Comparison of ENCODE assay signal across 1 cellular context in the genomic region with DNA sequence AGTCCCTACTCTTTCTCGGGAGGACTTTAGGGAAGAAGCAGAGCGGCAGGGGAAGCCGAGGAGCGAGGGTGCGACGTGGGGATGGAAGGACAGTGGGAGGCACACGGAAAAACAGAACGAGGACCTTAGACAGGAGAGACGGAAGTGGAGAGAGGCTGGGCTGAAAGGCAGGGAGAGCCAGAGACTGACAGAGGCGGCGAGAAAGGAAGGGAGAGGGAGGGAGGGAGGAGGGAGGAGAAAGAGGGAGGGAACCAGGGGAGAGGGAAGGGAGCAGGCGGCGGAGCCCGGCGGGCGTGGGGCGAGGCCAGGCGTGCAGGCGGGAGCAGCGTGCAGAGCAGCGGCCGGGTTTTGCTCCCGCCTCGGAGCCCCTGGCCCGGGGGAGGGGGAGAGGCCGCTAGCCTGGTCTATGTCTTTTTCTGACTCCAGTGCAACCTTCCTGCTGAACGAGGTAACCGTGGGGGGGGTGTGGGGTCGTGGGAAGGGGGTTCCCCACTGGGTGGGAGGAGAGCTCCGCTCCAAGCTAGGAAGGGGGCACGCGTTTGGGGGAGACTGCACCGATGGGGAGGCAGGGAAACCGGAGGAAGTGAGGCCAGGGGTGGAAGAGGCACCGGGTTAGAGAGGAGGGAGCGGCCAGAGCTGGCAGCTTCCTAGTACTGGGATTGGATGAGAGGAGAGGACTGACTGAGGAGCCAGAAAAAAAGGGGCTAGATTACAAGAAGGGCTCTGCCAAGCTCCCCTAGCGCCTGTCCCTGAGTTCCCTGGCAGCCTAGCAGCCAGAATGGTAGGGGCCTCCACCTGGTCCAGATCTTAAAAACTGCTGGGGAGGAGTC.
A peak's percentile ranks its signal among the peaks of the same experiment; 100 is the strongest.
TF ChIP-seq lines count a peak whose summit lies in the region.

No MANE protein-coding gene starts in this region.

TF ChIP-seq in GM12878, 131 proteins besides CTCF, POLR2A, EP300 and RAD21 (continues in another document):
- TF ChIP-seq YY1 (IDR thresholded peaks at IDR 0.05; ENCODE audit: low read depth, low read length) = no peak
- no peak for TF ChIP-seq WRNIP1 (IDR thresholded peaks at IDR 0.05; ENCODE audit: borderline replicate concordance, low read depth, low read length)
- TF ChIP-seq RELA (IDR thresholded peaks at IDR 0.05; ENCODE audit: borderline replicate concordance, partially characterized antibody) = no peak
- TF ChIP-seq, protein P1, sequence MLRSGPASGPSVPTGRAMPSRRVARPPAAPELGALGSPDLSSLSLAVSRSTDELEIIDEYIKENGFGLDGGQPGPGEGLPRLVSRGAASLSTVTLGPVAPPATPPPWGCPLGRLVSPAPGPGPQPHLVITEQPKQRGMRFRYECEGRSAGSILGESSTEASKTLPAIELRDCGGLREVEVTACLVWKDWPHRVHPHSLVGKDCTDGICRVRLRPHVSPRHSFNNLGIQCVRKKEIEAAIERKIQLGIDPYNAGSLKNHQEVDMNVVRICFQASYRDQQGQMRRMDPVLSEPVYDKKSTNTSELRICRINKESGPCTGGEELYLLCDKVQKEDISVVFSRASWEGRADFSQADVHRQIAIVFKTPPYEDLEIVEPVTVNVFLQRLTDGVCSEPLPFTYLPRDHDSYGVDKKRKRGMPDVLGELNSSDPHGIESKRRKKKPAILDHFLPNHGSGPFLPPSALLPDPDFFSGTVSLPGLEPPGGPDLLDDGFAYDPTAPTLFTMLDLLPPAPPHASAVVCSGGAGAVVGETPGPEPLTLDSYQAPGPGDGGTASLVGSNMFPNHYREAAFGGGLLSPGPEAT (IDR thresholded peaks at IDR 0.05; ENCODE audit: low read depth) = peak; percentile 46; the same call in 1 of the 2 replicates
- TF ChIP-seq TARDBP (IDR thresholded peaks at IDR 0.05; ENCODE audit: borderline replicate concordance) = no peak
- peak; percentile 19 for TF ChIP-seq SMAD1 (IDR thresholded peaks at IDR 0.05; ENCODE audit: low read depth, partially characterized antibody)
- TF ChIP-seq IKZF2 (IDR thresholded peaks at IDR 0.05) = peak; percentile 69 to 76; a peak in 3 of 4 replicates
- TF ChIP-seq, protein P2, sequence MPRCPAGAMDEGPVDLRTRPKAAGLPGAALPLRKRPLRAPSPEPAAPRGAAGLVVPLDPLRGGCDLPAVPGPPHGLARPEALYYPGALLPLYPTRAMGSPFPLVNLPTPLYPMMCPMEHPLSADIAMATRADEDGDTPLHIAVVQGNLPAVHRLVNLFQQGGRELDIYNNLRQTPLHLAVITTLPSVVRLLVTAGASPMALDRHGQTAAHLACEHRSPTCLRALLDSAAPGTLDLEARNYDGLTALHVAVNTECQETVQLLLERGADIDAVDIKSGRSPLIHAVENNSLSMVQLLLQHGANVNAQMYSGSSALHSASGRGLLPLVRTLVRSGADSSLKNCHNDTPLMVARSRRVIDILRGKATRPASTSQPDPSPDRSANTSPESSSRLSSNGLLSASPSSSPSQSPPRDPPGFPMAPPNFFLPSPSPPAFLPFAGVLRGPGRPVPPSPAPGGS (IDR thresholded peaks at IDR 0.05; ENCODE audit: borderline replicate concordance, insufficient read depth, low read depth, low read length, poor library complexity, severe bottlenecking) = no peak
- TF ChIP-seq NR2C1 (IDR thresholded peaks at IDR 0.05) = no peak
- no peak for TF ChIP-seq NFYA (IDR thresholded peaks at IDR 0.05; ENCODE audit: borderline replicate concordance, low read depth, low read length)
- no peak for TF ChIP-seq GABPA (IDR thresholded peaks at IDR 0.05; ENCODE audit: low read depth)
- TF ChIP-seq CEBPB (IDR thresholded peaks at IDR 0.05; ENCODE audit: borderline replicate concordance in 1 of 2, low read depth in 2 of 2, low read length in 2 of 2) = no peak
- TF ChIP-seq, protein P3, sequence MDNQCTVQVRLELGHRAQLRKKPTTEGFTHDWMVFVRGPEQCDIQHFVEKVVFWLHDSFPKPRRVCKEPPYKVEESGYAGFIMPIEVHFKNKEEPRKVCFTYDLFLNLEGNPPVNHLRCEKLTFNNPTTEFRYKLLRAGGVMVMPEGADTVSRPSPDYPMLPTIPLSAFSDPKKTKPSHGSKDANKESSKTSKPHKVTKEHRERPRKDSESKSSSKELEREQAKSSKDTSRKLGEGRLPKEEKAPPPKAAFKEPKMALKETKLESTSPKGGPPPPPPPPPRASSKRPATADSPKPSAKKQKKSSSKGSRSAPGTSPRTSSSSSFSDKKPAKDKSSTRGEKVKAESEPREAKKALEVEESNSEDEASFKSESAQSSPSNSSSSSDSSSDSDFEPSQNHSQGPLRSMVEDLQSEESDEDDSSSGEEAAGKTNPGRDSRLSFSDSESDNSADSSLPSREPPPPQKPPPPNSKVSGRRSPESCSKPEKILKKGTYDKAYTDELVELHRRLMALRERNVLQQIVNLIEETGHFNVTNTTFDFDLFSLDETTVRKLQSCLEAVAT (IDR thresholded peaks at IDR 0.05) = peak; percentile 77; the same call in 1 of the 2 replicates
- TF ChIP-seq SIN3A (IDR thresholded peaks at IDR 0.05; ENCODE audit: low read depth, low read length) = no peak
- TF ChIP-seq, protein P4, sequence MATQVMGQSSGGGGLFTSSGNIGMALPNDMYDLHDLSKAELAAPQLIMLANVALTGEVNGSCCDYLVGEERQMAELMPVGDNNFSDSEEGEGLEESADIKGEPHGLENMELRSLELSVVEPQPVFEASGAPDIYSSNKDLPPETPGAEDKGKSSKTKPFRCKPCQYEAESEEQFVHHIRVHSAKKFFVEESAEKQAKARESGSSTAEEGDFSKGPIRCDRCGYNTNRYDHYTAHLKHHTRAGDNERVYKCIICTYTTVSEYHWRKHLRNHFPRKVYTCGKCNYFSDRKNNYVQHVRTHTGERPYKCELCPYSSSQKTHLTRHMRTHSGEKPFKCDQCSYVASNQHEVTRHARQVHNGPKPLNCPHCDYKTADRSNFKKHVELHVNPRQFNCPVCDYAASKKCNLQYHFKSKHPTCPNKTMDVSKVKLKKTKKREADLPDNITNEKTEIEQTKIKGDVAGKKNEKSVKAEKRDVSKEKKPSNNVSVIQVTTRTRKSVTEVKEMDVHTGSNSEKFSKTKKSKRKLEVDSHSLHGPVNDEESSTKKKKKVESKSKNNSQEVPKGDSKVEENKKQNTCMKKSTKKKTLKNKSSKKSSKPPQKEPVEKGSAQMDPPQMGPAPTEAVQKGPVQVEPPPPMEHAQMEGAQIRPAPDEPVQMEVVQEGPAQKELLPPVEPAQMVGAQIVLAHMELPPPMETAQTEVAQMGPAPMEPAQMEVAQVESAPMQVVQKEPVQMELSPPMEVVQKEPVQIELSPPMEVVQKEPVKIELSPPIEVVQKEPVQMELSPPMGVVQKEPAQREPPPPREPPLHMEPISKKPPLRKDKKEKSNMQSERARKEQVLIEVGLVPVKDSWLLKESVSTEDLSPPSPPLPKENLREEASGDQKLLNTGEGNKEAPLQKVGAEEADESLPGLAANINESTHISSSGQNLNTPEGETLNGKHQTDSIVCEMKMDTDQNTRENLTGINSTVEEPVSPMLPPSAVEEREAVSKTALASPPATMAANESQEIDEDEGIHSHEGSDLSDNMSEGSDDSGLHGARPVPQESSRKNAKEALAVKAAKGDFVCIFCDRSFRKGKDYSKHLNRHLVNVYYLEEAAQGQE (IDR thresholded peaks at IDR 0.05; ENCODE audit: low read depth, low read length) = no peak
- no peak for TF ChIP-seq CHD1 (IDR thresholded peaks at IDR 0.05; ENCODE audit: low read depth, low read length)
- no peak for TF ChIP-seq CREM (IDR thresholded peaks at IDR 0.05; ENCODE audit: low read depth)
- TF ChIP-seq RFX5 (IDR thresholded peaks at IDR 0.05; ENCODE audit: low read depth, low read length) = no peak
- no peak for TF ChIP-seq NRF1 (conservative IDR thresholded peaks at IDR 0.05; ENCODE audit: low read depth, low read length)
- TF ChIP-seq, protein P5, sequence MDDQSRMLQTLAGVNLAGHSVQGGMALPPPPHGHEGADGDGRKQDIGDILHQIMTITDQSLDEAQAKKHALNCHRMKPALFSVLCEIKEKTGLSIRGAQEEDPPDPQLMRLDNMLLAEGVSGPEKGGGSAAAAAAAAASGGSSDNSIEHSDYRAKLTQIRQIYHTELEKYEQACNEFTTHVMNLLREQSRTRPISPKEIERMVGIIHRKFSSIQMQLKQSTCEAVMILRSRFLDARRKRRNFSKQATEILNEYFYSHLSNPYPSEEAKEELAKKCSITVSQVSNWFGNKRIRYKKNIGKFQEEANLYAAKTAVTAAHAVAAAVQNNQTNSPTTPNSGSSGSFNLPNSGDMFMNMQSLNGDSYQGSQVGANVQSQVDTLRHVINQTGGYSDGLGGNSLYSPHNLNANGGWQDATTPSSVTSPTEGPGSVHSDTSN (IDR thresholded peaks at IDR 0.05; ENCODE audit: insufficient replicate concordance, low read depth, low read length) = peak; percentile 17
- TF ChIP-seq SREBF1 (IDR thresholded peaks at IDR 0.05; ENCODE audit: low read length) = no peak
- TF ChIP-seq PML (IDR thresholded peaks at IDR 0.05; ENCODE audit: low read length) = no peak
- TF ChIP-seq, protein P6, sequence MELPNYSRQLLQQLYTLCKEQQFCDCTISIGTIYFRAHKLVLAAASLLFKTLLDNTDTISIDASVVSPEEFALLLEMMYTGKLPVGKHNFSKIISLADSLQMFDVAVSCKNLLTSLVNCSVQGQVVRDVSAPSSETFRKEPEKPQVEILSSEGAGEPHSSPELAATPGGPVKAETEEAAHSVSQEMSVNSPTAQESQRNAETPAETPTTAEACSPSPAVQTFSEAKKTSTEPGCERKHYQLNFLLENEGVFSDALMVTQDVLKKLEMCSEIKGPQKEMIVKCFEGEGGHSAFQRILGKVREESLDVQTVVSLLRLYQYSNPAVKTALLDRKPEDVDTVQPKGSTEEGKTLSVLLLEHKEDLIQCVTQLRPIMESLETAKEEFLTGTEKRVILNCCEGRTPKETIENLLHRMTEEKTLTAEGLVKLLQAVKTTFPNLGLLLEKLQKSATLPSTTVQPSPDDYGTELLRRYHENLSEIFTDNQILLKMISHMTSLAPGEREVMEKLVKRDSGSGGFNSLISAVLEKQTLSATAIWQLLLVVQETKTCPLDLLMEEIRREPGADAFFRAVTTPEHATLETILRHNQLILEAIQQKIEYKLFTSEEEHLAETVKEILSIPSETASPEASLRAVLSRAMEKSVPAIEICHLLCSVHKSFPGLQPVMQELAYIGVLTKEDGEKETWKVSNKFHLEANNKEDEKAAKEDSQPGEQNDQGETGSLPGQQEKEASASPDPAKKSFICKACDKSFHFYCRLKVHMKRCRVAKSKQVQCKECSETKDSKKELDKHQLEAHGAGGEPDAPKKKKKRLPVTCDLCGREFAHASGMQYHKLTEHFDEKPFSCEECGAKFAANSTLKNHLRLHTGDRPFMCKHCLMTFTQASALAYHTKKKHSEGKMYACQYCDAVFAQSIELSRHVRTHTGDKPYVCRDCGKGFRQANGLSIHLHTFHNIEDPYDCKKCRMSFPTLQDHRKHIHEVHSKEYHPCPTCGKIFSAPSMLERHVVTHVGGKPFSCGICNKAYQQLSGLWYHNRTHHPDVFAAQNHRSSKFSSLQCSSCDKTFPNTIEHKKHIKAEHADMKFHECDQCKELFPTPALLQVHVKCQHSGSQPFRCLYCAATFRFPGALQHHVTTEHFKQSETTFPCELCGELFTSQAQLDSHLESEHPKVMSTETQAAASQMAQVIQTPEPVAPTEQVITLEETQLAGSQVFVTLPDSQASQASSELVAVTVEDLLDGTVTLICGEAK (IDR thresholded peaks at IDR 0.05; ENCODE audit: borderline replicate concordance) = peak; percentile 24; the same call in 1 of the 2 replicates
- TF ChIP-seq, protein P7, sequence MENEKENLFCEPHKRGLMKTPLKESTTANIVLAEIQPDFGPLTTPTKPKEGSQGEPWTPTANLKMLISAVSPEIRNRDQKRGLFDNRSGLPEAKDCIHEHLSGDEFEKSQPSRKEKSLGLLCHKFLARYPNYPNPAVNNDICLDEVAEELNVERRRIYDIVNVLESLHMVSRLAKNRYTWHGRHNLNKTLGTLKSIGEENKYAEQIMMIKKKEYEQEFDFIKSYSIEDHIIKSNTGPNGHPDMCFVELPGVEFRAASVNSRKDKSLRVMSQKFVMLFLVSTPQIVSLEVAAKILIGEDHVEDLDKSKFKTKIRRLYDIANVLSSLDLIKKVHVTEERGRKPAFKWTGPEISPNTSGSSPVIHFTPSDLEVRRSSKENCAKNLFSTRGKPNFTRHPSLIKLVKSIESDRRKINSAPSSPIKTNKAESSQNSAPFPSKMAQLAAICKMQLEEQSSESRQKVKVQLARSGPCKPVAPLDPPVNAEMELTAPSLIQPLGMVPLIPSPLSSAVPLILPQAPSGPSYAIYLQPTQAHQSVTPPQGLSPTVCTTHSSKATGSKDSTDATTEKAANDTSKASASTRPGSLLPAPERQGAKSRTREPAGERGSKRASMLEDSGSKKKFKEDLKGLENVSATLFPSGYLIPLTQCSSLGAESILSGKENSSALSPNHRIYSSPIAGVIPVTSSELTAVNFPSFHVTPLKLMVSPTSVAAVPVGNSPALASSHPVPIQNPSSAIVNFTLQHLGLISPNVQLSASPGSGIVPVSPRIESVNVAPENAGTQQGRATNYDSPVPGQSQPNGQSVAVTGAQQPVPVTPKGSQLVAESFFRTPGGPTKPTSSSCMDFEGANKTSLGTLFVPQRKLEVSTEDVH (IDR thresholded peaks at IDR 0.05; ENCODE audit: low read depth, partially characterized antibody) = no peak
- TF ChIP-seq JUND (IDR thresholded peaks at IDR 0.05; ENCODE audit: low read depth, low read length) = no peak
- TF ChIP-seq EZH2 (IDR thresholded peaks at IDR 0.05; ENCODE audit: borderline replicate concordance, control insufficient read depth, low read depth, low read length) = no peak
- no peak for TF ChIP-seq CBFB (IDR thresholded peaks at IDR 0.05; ENCODE audit: low read depth)
- no peak for TF ChIP-seq KLF5 (IDR thresholded peaks at IDR 0.05; ENCODE audit: partially characterized antibody)
- no peak for TF ChIP-seq KAT2A (conservative IDR thresholded peaks at IDR 0.05; ENCODE audit: control insufficient read depth, low read depth, low read length)
- TF ChIP-seq SRF (IDR thresholded peaks at IDR 0.05; ENCODE audit: low read depth in 2 of 2, low read length in 2 of 2) = no peak
- TF ChIP-seq, protein P8, sequence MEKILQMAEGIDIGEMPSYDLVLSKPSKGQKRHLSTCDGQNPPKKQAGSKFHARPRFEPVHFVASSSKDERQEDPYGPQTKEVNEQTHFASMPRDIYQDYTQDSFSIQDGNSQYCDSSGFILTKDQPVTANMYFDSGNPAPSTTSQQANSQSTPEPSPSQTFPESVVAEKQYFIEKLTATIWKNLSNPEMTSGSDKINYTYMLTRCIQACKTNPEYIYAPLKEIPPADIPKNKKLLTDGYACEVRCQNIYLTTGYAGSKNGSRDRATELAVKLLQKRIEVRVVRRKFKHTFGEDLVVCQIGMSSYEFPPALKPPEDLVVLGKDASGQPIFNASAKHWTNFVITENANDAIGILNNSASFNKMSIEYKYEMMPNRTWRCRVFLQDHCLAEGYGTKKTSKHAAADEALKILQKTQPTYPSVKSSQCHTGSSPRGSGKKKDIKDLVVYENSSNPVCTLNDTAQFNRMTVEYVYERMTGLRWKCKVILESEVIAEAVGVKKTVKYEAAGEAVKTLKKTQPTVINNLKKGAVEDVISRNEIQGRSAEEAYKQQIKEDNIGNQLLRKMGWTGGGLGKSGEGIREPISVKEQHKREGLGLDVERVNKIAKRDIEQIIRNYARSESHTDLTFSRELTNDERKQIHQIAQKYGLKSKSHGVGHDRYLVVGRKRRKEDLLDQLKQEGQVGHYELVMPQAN (conservative IDR thresholded peaks at IDR 0.05) = no peak
- no peak for TF ChIP-seq JUNB (IDR thresholded peaks at IDR 0.05)
- TF ChIP-seq SUPT20H (IDR thresholded peaks at IDR 0.05; ENCODE audit: borderline replicate concordance, control insufficient read depth, low read depth, low read length) = no peak
- TF ChIP-seq BHLHE40 (IDR thresholded peaks at IDR 0.05; ENCODE audit: borderline replicate concordance in 1 of 2, low read depth in 2 of 2, low read length in 1 of 2) = peak in 1 of 2 experiments; percentile 29; a peak in 1 of 4 replicates
- no peak for TF ChIP-seq SPI1 (IDR thresholded peaks at IDR 0.05; ENCODE audit: borderline replicate concordance, insufficient read depth, low read depth, low read length)
- no peak for TF ChIP-seq CBX3 (IDR thresholded peaks at IDR 0.05; ENCODE audit: borderline replicate concordance, low read depth)
- peak; percentile 81; the same call in 1 of the 2 replicates for TF ChIP-seq HDGF (IDR thresholded peaks at IDR 0.05)
